In the genomic region with DNA sequence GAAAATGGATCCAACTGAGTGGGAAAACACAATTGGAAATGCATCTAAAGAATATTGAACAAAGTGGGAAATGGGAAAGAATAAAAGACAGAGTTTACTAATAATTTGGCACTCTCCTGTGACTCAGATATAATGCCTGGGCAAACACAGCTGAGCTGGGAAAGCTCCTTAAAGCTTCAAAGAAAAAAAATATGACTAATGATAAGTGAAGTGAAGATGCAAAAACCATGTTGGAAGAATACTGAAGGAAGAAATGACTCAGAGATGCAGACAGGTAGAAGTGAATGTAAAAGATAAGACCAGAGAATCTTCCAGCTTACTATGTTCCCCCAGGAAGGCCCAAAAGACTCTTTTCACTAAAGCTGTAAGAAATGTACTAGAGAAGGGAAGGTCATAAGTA, we compare ENCODE assay signal across 17 cellular contexts.
A peak's percentile ranks its signal among the peaks of the same experiment; 100 is the strongest.
DNase-seq lines count a peak whose midpoint lies in the region; ATAC-seq and TF ChIP-seq lines count a peak whose summit lies in the region.
"Had no signal": no experiment of that assay in that cellular context is flagged by ENCODE, and none has a peak within 500 bp of the region (broad histone marks: within the 10 kb centered on the region; RNA-seq: fewer than 3 reads in every experiment).

No MANE protein-coding gene starts in this region.

- 0 out of 2 replicates have a peak overlapping the region, but pooled peaks have one; percentile 12 for H3K4me2 ChIP-seq in PC-3 (ENCODE audit: low read length)

- H3K27ac ChIP-seq in PC-3 (ENCODE audit: low read length) (no peak overlapping the region), ovary (no peak overlapping the region), SJCRH30 (no peak overlapping the region)

- DNase-seq in HCEC 1CT (peak; percentile 58), PC-3 (peak; percentile 67), astrocyte of the spinal cord (ENCODE audit: low read depth, low spot score) (peak; percentile 14), kidney tubule cell (ENCODE audit: low spot score) (peak; percentile 2), NOMO-1 treated with dmso at 0.1 percent for 144 hours (lab: John Stamatoyannopoulos, UW; ENCODE audit: unreplicated experiment) (no peak), ovary (no peak), EL (no peak), SJCRH30 (no peak)
- DNase-seq: ACHN; C1 segment of cervical spinal cord; CD8-positive, alpha-beta memory T cell; DMS53; H9; NCI-H1694 treated with DMSO at 0.1 percent for 48 hours; NCI-H2227 treated with DMSO at 0.1 percent for 48 hours; NCI-H510A treated with DMSO at 0.1 percent for 48 hours; NCI-H82 had no signal

- POLR2A ChIA-PET in PC-3 (lab: Charles Lee; ENCODE audit: unreplicated experiment): no interaction called here

- CTCF ChIA-PET in PC-3 (lab: Charles Lee): no interaction called here

- H3K36me3 ChIP-seq in PC-3 (ENCODE audit: low read depth, low read length) (no peaks in the 10 kb centered on the region), ovary (no peaks in the 10 kb centered on the region), SJCRH30 (no peaks in the 10 kb centered on the region)

- no peaks in the 10 kb centered on the region for H3K9me2 ChIP-seq in PC-3 (replicated peaks; ENCODE audit: low read length)

- H3K27me3 ChIP-seq in PC-3 (ENCODE audit: low read length): no peaks in the 10 kb centered on the region
- no peaks in the 10 kb centered on the region for H3K27me3 ChIP-seq in ovary
- H3K27me3 ChIP-seq in SJCRH30: peaks cover 5% of the 10 kb centered on the region; the same call in 1 of the 2 replicates

- H3K79me2 ChIP-seq in PC-3 (ENCODE audit: low read length): no peaks in the 10 kb centered on the region

- H2AFZ ChIP-seq in PC-3 (ENCODE audit: low read length): no peak overlapping the region

- no peaks in the 10 kb centered on the region for H3F3A ChIP-seq in PC-3 (ENCODE audit: low read length, unreplicated experiment)

- peak; percentile 77 for ATAC-seq in PC-3

- TF ChIP-seq CTCF in PC-3 (conservative IDR thresholded peaks at IDR 0.05; ENCODE audit: low read depth, low read length): no peak
- TF ChIP-seq CTCF in astrocyte of the spinal cord (IDR thresholded peaks at IDR 0.05; ENCODE audit: low read depth, low read length): no peak
- no peak for TF ChIP-seq CTCF in ovary (IDR thresholded peaks at IDR 0.05)

- intact Hi-C loops in PC-3 (cut with micrococcal nuclease) (no loop called here), ovary (cut with DNase I) (no loop called here)

- H3K4me3 ChIP-seq in PC-3 (ENCODE audit: low read length) (no peak overlapping the region), astrocyte of the spinal cord (ENCODE audit: low read depth, low read length) (no peak overlapping the region), ovary (no peak overlapping the region), SJCRH30 (no peak overlapping the region)

- no peak for TF ChIP-seq EP300 in ovary (IDR thresholded peaks at IDR 0.05)

- in situ Hi-C loops in astrocyte of the spinal cord (cut with HindIII; ENCODE audit: low sequenced_read_pairs): no loop called here

- H3K9ac ChIP-seq in PC-3 (ENCODE audit: low read length): no peak overlapping the region

- H3K9me3 ChIP-seq in PC-3 (ENCODE audit: low read length) (no peaks in the 10 kb centered on the region), ovary (no peaks in the 10 kb centered on the region), SJCRH30 (replicated peaks) (no peaks in the 10 kb centered on the region)

- no peak for TF ChIP-seq POLR2A in ovary (IDR thresholded peaks at IDR 0.05)

- no TSS peak for BruUV-seq in PC-3 (replicated peaks; lab: Mats Ljungman, UMichigan)

- no peaks in the 10 kb centered on the region for H4K20me1 ChIP-seq in PC-3 (ENCODE audit: low read length)

- peaks cover 20% of the 10 kb centered on the region for H3K4me1 ChIP-seq in PC-3 (ENCODE audit: insufficient read depth, low read length)
- no peaks in the 10 kb centered on the region for H3K4me1 ChIP-seq in ovary (ENCODE audit: insufficient read depth)
- H3K4me1 ChIP-seq in SJCRH30: no peaks in the 10 kb centered on the region

Comparison
In these comparisons a context has a peak if more than half of its experiments do, and no peak if none do; other contexts are left out.
1. DNase-seq: peak in HCEC 1CT (single experiment), PC-3 (single experiment), astrocyte of the spinal cord (single experiment) and kidney tubule cell (single experiment); none in NOMO-1 treated with dmso at 0.1 percent for 144 hours (single experiment), ovary (0 of 5), EL (single experiment) and SJCRH30 (0 of 2).